In the genomic region with DNA sequence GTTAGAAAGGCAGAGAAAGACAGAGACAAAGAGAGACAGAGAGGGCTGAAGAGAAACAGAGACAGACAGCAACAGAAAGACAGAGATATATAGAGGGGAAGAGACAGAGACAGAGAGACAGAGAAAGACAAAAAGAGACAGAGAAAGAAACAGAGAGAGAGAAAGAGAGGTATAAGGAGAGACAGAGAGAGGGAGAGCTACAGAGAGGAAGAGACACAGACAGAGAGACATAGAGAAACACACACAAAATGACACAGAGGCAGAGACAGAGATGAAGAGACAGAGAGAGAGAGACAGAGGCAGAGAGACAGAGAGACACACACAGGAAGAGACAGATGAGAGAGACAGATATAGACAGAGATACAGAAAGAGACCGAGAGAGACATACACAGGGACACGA, we compare ENCODE assay signal across 1 cellular context.
TF ChIP-seq lines count a peak whose summit lies in the region.

No MANE protein-coding gene starts in this region.

TF ChIP-seq in GM23338, 12 proteins besides CTCF, POLR2A, EP300 and RAD21 (continued from another document):
- TF ChIP-seq, protein P1, sequence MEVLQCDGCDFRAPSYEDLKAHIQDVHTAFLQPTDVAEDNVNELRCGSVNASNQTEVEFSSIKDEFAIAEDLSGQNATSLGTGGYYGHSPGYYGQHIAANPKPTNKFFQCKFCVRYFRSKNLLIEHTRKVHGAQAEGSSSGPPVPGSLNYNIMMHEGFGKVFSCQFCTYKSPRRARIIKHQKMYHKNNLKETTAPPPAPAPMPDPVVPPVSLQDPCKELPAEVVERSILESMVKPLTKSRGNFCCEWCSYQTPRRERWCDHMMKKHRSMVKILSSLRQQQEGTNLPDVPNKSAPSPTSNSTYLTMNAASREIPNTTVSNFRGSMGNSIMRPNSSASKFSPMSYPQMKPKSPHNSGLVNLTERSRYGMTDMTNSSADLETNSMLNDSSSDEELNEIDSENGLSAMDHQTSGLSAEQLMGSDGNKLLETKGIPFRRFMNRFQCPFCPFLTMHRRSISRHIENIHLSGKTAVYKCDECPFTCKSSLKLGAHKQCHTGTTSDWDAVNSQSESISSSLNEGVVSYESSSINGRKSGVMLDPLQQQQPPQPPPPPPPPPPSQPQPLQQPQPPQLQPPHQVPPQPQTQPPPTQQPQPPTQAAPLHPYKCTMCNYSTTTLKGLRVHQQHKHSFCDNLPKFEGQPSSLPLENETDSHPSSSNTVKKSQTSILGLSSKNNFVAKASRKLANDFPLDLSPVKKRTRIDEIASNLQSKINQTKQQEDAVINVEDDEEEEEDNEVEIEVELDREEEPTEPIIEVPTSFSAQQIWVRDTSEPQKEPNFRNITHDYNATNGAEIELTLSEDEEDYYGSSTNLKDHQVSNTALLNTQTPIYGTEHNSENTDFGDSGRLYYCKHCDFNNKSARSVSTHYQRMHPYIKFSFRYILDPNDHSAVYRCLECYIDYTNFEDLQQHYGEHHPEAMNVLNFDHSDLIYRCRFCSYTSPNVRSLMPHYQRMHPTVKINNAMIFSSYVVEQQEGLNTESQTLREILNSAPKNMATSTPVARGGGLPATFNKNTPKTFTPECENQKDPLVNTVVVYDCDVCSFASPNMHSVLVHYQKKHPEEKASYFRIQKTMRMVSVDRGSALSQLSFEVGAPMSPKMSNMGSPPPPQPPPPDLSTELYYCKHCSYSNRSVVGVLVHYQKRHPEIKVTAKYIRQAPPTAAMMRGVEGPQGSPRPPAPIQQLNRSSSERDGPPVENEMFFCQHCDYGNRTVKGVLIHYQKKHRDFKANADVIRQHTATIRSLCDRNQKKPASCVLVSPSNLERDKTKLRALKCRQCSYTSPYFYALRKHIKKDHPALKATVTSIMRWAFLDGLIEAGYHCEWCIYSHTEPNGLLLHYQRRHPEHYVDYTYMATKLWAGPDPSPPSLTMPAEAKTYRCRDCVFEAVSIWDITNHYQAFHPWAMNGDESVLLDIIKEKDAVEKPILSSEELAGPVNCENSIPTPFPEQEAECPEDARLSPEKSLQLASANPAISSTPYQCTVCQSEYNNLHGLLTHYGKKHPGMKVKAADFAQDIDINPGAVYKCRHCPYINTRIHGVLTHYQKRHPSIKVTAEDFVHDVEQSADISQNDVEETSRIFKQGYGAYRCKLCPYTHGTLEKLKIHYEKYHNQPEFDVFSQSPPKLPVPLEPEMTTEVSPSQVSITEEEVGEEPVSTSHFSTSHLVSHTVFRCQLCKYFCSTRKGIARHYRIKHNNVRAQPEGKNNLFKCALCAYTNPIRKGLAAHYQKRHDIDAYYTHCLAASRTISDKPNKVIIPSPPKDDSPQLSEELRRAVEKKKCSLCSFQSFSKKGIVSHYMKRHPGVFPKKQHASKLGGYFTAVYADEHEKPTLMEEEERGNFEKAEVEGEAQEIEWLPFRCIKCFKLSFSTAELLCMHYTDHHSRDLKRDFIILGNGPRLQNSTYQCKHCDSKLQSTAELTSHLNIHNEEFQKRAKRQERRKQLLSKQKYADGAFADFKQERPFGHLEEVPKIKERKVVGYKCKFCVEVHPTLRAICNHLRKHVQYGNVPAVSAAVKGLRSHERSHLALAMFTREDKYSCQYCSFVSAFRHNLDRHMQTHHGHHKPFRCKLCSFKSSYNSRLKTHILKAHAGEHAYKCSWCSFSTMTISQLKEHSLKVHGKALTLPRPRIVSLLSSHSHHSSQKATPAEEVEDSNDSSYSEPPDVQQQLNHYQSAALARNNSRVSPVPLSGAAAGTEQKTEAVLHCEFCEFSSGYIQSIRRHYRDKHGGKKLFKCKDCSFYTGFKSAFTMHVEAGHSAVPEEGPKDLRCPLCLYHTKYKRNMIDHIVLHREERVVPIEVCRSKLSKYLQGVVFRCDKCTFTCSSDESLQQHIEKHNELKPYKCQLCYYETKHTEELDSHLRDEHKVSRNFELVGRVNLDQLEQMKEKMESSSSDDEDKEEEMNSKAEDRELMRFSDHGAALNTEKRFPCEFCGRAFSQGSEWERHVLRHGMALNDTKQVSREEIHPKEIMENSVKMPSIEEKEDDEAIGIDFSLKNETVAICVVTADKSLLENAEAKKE (CRISPR knock-in tag; IDR thresholded peaks at IDR 0.05): no peak
- TF ChIP-seq EZH2 (IDR thresholded peaks at IDR 0.05; ENCODE audit: low read depth, unreplicated experiment): no peak
- TF ChIP-seq JUNB (IDR thresholded peaks at IDR 0.05; ENCODE audit: unreplicated experiment): no peak
- no peak for TF ChIP-seq CREB1 (CRISPR knock-in tag; IDR thresholded peaks at IDR 0.05; ENCODE audit: low read depth)
- TF ChIP-seq NANOG (IDR thresholded peaks at IDR 0.05; ENCODE audit: borderline replicate concordance): no peak
- TF ChIP-seq, protein P2, sequence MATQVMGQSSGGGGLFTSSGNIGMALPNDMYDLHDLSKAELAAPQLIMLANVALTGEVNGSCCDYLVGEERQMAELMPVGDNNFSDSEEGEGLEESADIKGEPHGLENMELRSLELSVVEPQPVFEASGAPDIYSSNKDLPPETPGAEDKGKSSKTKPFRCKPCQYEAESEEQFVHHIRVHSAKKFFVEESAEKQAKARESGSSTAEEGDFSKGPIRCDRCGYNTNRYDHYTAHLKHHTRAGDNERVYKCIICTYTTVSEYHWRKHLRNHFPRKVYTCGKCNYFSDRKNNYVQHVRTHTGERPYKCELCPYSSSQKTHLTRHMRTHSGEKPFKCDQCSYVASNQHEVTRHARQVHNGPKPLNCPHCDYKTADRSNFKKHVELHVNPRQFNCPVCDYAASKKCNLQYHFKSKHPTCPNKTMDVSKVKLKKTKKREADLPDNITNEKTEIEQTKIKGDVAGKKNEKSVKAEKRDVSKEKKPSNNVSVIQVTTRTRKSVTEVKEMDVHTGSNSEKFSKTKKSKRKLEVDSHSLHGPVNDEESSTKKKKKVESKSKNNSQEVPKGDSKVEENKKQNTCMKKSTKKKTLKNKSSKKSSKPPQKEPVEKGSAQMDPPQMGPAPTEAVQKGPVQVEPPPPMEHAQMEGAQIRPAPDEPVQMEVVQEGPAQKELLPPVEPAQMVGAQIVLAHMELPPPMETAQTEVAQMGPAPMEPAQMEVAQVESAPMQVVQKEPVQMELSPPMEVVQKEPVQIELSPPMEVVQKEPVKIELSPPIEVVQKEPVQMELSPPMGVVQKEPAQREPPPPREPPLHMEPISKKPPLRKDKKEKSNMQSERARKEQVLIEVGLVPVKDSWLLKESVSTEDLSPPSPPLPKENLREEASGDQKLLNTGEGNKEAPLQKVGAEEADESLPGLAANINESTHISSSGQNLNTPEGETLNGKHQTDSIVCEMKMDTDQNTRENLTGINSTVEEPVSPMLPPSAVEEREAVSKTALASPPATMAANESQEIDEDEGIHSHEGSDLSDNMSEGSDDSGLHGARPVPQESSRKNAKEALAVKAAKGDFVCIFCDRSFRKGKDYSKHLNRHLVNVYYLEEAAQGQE (IDR thresholded peaks at IDR 0.05; ENCODE audit: unreplicated experiment): no peak
TF ChIP-seq in GM23338: peak in this region for 0.
